In genomic region chr5:263275-263975, GRCh38 we compare ENCODE assay signal across 8 cellular contexts. TPM values are rescaled to one million over a fixed set of nuclear protein-coding genes. Genes with fewer than 3 reads are reported as not detected.
DNase-seq lines count a peak whose midpoint lies in the region; ATAC-seq and TF ChIP-seq lines count a peak whose summit lies in the region.
"Not testable (repeated sequence)": the region's sequence is repeated elsewhere in the genome, so short reads cannot be mapped to it uniquely, and the experiment has no call there.

No MANE protein-coding gene starts in this region.

- ATAC-seq in activated CD8-positive, alpha-beta T cell treated with anti-CD3 and anti-CD28 coated beads for 36 hours: not testable (repeated sequence)

- not testable (repeated sequence) for TF ChIP-seq CTCF in activated CD8-positive, alpha-beta T cell treated with anti-CD3 and anti-CD28 coated beads for 36 hours (IDR thresholded peaks at IDR 0.05); MCF 10A (IDR thresholded peaks at IDR 0.05; ENCODE audit: unreplicated experiment); fibroblast of villous mesenchyme (IDR thresholded peaks at IDR 0.05; ENCODE audit: insufficient read depth, low read depth, low read length); osteocyte (IDR thresholded peaks at IDR 0.05); transverse colon (IDR thresholded peaks at IDR 0.05)

- in situ Hi-C loops in Caki2 (cut with HindIII; ENCODE audit: low pct_unique_long_range_greater_than_20kb, low sequenced_read_pairs); transverse colon (cut with MboI; ENCODE audit: low pct_ligation_motif_present in 1 of 4, low pct_unique_long_range_greater_than_20kb in 1 of 4, low sequenced_read_pairs in 3 of 4): not testable (repeated sequence)

- H3K36me3 Mint-ChIP-seq in activated CD8-positive, alpha-beta T cell treated with anti-CD3 and anti-CD28 coated beads for 36 hours (ENCODE audit: low read depth): peaks cover 27% of the 10 kb centered on the region
- H3K36me3 Mint-ChIP-seq in MCF 10A (ENCODE audit: insufficient read depth, unreplicated experiment) (peaks cover 21% of the 10 kb centered on the region), osteocyte (ENCODE audit: unreplicated experiment) (peaks cover 12% of the 10 kb centered on the region)

- peaks cover 19% of the 10 kb centered on the region for H3K4me1 Mint-ChIP-seq in activated CD8-positive, alpha-beta T cell treated with anti-CD3 and anti-CD28 coated beads for 36 hours (ENCODE audit: low read depth)
- not testable (repeated sequence) for H3K4me1 Mint-ChIP-seq in MCF 10A (ENCODE audit: insufficient read depth, unreplicated experiment)
- peaks cover 53% of the 10 kb centered on the region for H3K4me1 Mint-ChIP-seq in osteocyte (ENCODE audit: unreplicated experiment)

- H3K27me3 ChIP-seq in transverse colon: not testable (repeated sequence)

- POLR2A ChIA-PET in activated CD8-positive, alpha-beta T cell treated with anti-CD3 and anti-CD28 coated beads for 36 hours (lab: Charles Lee): not testable (repeated sequence)
- POLR2A ChIA-PET in MCF 10A (lab: Yijun Ruan, JAX): interaction anchor here (0.7 to 1.1 kb wide), 2 partner anchors 46 to 102 kb away, joined by 3 to 4 read pairs; partner anchors contain the start of genes CCDC127 and SDHA

- peak overlapping the region; percentile 59 for H3K27ac Mint-ChIP-seq in activated CD8-positive, alpha-beta T cell treated with anti-CD3 and anti-CD28 coated beads for 36 hours
- H3K27ac Mint-ChIP-seq in MCF 10A (ENCODE audit: low read depth, unreplicated experiment) (peak overlapping the region; percentile 89), osteocyte (ENCODE audit: unreplicated experiment) (peak overlapping the region; percentile 97)

- BruUV-seq in MCF 10A (replicated peaks; lab: Mats Ljungman, UMichigan): TSS peak; percentile 45

- H3K27ac ChIP-seq in transverse colon: peak overlapping the region; percentile 52 to 54 (median 52)

- not testable (repeated sequence) for TF ChIP-seq EP300 in transverse colon (IDR thresholded peaks at IDR 0.05; ENCODE audit: low read depth)

- TF ChIP-seq POLR2A in transverse colon (IDR thresholded peaks at IDR 0.05): not testable (repeated sequence)

- H3K36me3 ChIP-seq in transverse colon: peaks cover 0 to 21% (median 1%) of the 10 kb centered on the region in 4 donors

- CTCF ChIA-PET in activated CD8-positive, alpha-beta T cell treated with anti-CD3 and anti-CD28 coated beads for 36 hours (lab: Charles Lee); MCF 10A (lab: Yijun Ruan, JAX): not testable (repeated sequence)

- H3K27me3 Mint-ChIP-seq in activated CD8-positive, alpha-beta T cell treated with anti-CD3 and anti-CD28 coated beads for 36 hours; MCF 10A (ENCODE audit: insufficient read depth, unreplicated experiment); osteocyte (ENCODE audit: unreplicated experiment): not testable (repeated sequence)

- not testable (repeated sequence) for H3K9me3 ChIP-seq in transverse colon

- not testable (repeated sequence) for H3K4me3 ChIP-seq in fibroblast of villous mesenchyme (ENCODE audit: low read depth, low read length); transverse colon

- not testable (repeated sequence) for H3K4me1 ChIP-seq in transverse colon

- 71 to 72% methylated on average over 7 to 9 of the region's 9 CpGs for WGBS in transverse colon (ENCODE audit: low coverage in 1 of 2), 2 donors

- not testable (repeated sequence) for H3K9me3 Mint-ChIP-seq in activated CD8-positive, alpha-beta T cell treated with anti-CD3 and anti-CD28 coated beads for 36 hours; MCF 10A (ENCODE audit: unreplicated experiment); osteocyte (ENCODE audit: unreplicated experiment)

- DNase-seq in Caki2 (ENCODE audit: low read depth) (peak; percentile 90), LoVo (ENCODE audit: low spot score) (peak; percentile 26), MCF 10A (ENCODE audit: unreplicated experiment) (peak; percentile 86), fibroblast of villous mesenchyme (ENCODE audit: low read depth) (peak; percentile 97), kidney tubule cell (ENCODE audit: low spot score) (peak; percentile 92)
- not testable (repeated sequence) for DNase-seq in activated CD8-positive, alpha-beta T cell treated with anti-CD3 and anti-CD28 coated beads for 36 hours; osteocyte (ENCODE audit: extremely low spot score, unreplicated experiment); transverse colon

- intact Hi-C loops in activated CD8-positive, alpha-beta T cell treated with anti-CD3 and anti-CD28 coated beads for 36 hours (cut with micrococcal nuclease); MCF 10A (cut with micrococcal nuclease); transverse colon (cut with DNase I; ENCODE audit: low total_unique reads): not testable (repeated sequence)

- H3K4me3 Mint-ChIP-seq in activated CD8-positive, alpha-beta T cell treated with anti-CD3 and anti-CD28 coated beads for 36 hours: not testable (repeated sequence)
- peak overlapping the region; percentile 20 for H3K4me3 Mint-ChIP-seq in MCF 10A (ENCODE audit: unreplicated experiment)
- H3K4me3 Mint-ChIP-seq in osteocyte (ENCODE audit: unreplicated experiment): peak overlapping the region; percentile 56

RNA-seq across cellular contexts. Expression of gene PDCD6, which starts 8.0 kb away (rescaled TPM):
- total RNA-seq in Caki2 (2014; rRNA removed; shearing (Covaris generic); ENCODE audit: low replicate concordance): 107 and 119 TPM in 2 replicates
- total RNA-seq in activated CD8-positive, alpha-beta T cell treated with anti-CD3 and anti-CD28 coated beads for 36 hours: 10 to 100 TPM; 87.1 to 92.4 TPM
- total RNA-seq in MCF 10A (2022) (107 and 133 TPM in 2 replicates), fibroblast of villous mesenchyme (72.2 and 84.6 TPM in 2 replicates), osteocyte (94.7 and 106 TPM in 2 replicates), transverse colon (100 to 1,000 TPM in 1 of 4 donors, 10 to 100 TPM in 3; 85.3 to 112 (median 86.3) TPM)

RNA-seq across cellular contexts. Expression of gene SDHA, which starts 45.3 kb away (rescaled TPM):
- 81.3 and 93.4 TPM in 2 replicates for total RNA-seq in Caki2 (2014; rRNA removed; shearing (Covaris generic); ENCODE audit: low replicate concordance)
- total RNA-seq in activated CD8-positive, alpha-beta T cell treated with anti-CD3 and anti-CD28 coated beads for 36 hours: 100 to 1,000 TPM; 141 to 149 TPM
- total RNA-seq in MCF 10A (2022) (73.4 and 75.0 TPM in 2 replicates), fibroblast of villous mesenchyme (84.4 and 87.2 TPM in 2 replicates), osteocyte (130 and 136 TPM in 2 replicates), transverse colon (100 to 1,000 TPM; 155 to 471 (median 250) TPM)

RNA-seq across cellular contexts. Expression of gene CCDC127, which starts 45.5 kb away (rescaled TPM):
- total RNA-seq in Caki2 (2014; rRNA removed; shearing (Covaris generic); ENCODE audit: low replicate concordance): 4.5 and 6.2 TPM in 2 replicates
- total RNA-seq in activated CD8-positive, alpha-beta T cell treated with anti-CD3 and anti-CD28 coated beads for 36 hours: 1 to 10 TPM; 4.2 to 4.3 TPM
- total RNA-seq in MCF 10A (2022) (4.5 and 5.8 TPM in 2 replicates), fibroblast of villous mesenchyme (4.2 and 4.3 TPM in 2 replicates), osteocyte (9.9 and 11.1 TPM in 2 replicates), transverse colon (1 to 10 TPM; 1.2 to 4.9 (median 4.8) TPM)

RNA-seq across cellular contexts. Expression of gene AHRR, which starts 58.1 kb away (rescaled TPM):
- total RNA-seq in Caki2 (2014; rRNA removed; shearing (Covaris generic); ENCODE audit: low replicate concordance): 0.09 and 5.2 TPM in 2 replicates
- 10 to 100 TPM; 26.3 to 27.9 TPM for total RNA-seq in activated CD8-positive, alpha-beta T cell treated with anti-CD3 and anti-CD28 coated beads for 36 hours
- 3.2 and 3.3 TPM in 2 replicates for total RNA-seq in MCF 10A (2022)
- total RNA-seq in fibroblast of villous mesenchyme: 22.5 and 35.1 TPM in 2 replicates
- total RNA-seq in osteocyte: 54.9 and 55.8 TPM in 2 replicates
- 1 to 10 TPM; 1.3 to 8.8 (median 1.5) TPM for total RNA-seq in transverse colon
